8 cellular contexts compared by ENCODE assay signal in genomic region chr11:36672815-36673450, GRCh38.
A peak's percentile ranks its signal among the peaks of the same experiment; 100 is the strongest.
DNase-seq lines count a peak whose midpoint lies in the region; ATAC-seq, FAIRE-seq and TF ChIP-seq lines count a peak whose summit lies in the region.

No MANE protein-coding gene starts in this region.

- TF ChIP-seq CTCF in brain microvascular endothelial cell (IDR thresholded peaks at IDR 0.05; ENCODE audit: low read depth, low read length, missing control alignments) = peak; percentile 49
- peak; percentile 66 for TF ChIP-seq CTCF in HepG2 (CRISPR knock-in tag; IDR thresholded peaks at IDR 0.05)

- CTCF ChIA-PET in HepG2 (lab: Yijun Ruan, JAX; ENCODE audit: low intra/inter-chr PET ratio, low total read pairs) = interaction anchor here (2.3 kb wide), 1 partner anchor 108 kb away, joined by 26 read pairs; no protein-coding TSS in a partner anchor

- TF ChIP-seq POLR2A in GM12892 (IDR thresholded peaks at IDR 0.05; ENCODE audit: low read depth, low read length) (no peak), HepG2 (IDR thresholded peaks at IDR 0.05; ENCODE audit: insufficient read depth in 1 of 2, low read depth in 2 of 2, low read length in 2 of 2) (no peak)

- DNase-seq in Ammon's horn (ENCODE audit: low spot score) = peak; percentile 66
- DNase-seq in GM12892 (ENCODE audit: insufficient read length) = no peak
- peak; percentile 8 for DNase-seq in NCI-H2196 treated with DMSO at 0.1 percent for 48 hours (lab: John Stamatoyannopoulos, UW; ENCODE audit: unreplicated experiment)
- peak; percentile 63 for DNase-seq in brain microvascular endothelial cell
- DNase-seq in HepG2 (ENCODE audit: low spot score) = peak; percentile 55

- H3K4me3 ChIP-seq in brain microvascular endothelial cell (ENCODE audit: low read depth, low read length) = no peak overlapping the region
- no peak overlapping the region for H3K4me3 ChIP-seq in HepG2 (replicated peaks in 1 of 3; ENCODE audit: insufficient read depth in 1 of 3, low read depth in 2 of 3, low read length in 3 of 3)

- no peak overlapping the region for H3K4me2 ChIP-seq in HepG2 (ENCODE audit: low read depth, low read length)

- no peaks in the 10 kb centered on the region for H3K79me2 ChIP-seq in HepG2 (ENCODE audit: insufficient read depth, low read length)

- H4K20me1 ChIP-seq in HepG2 (ENCODE audit: insufficient read depth, low read length) = no peaks in the 10 kb centered on the region

- H2AFZ ChIP-seq in HepG2 (ENCODE audit: low read length) = no peak overlapping the region

- TF ChIP-seq EP300 in HepG2 (IDR thresholded peaks at IDR 0.05; ENCODE audit: low read depth in 2 of 2, low read length in 2 of 2) = no peak
- TF ChIP-seq EP300 in HepG2 (CRISPR knock-in tag; IDR thresholded peaks at IDR 0.05; ENCODE audit: borderline replicate concordance) = no peak

- no peak overlapping the region for H3K9ac ChIP-seq in HepG2 (ENCODE audit: insufficient read depth, low read depth, low read length)

- ATAC-seq in HepG2 (peak; percentile 53), HG03095 (IDR thresholded peaks at IDR 0.05; ENCODE audit: unreplicated experiment) (no peak), HG02798 (IDR thresholded peaks at IDR 0.05; ENCODE audit: poor library complexity, unreplicated experiment) (no peak), HG02981 (IDR thresholded peaks at IDR 0.05; ENCODE audit: unreplicated experiment) (no peak)

- no peaks in the 10 kb centered on the region for H3K9me3 ChIP-seq in HepG2 (ENCODE audit: low read length)

- intact Hi-C loops in HepG2 (cut with micrococcal nuclease; ENCODE audit: unreplicated experiment) = loop anchor here (1.0 kb wide), 1 partner anchor 109 kb away; no protein-coding TSS in a partner anchor

- no peaks in the 10 kb centered on the region for H3K27me3 ChIP-seq in brain microvascular endothelial cell (replicated peaks)
- no peaks in the 10 kb centered on the region for H3K27me3 ChIP-seq in HepG2 (ENCODE audit: control insufficient read depth in 1 of 2, insufficient read depth in 2 of 2, low read length in 2 of 2)

- no peaks in the 10 kb centered on the region for H3K4me1 ChIP-seq in HepG2 (ENCODE audit: insufficient read depth, low read length)

- no peaks in the 10 kb centered on the region for H3K36me3 ChIP-seq in brain microvascular endothelial cell (replicated peaks)
- H3K36me3 ChIP-seq in HepG2 (replicated peaks in 1 of 2; ENCODE audit: control insufficient read depth in 1 of 2, insufficient read depth in 2 of 2, low read length in 2 of 2) = no peaks in the 10 kb centered on the region

- TF ChIP-seq RAD21 in HepG2 (CRISPR knock-in tag; IDR thresholded peaks at IDR 0.05) = no peak

- BruUV-seq in HepG2 (replicated peaks; lab: Mats Ljungman, UMichigan) = no TSS peak

- 39% methylated on average over 5 of the region's 5 CpGs for WGBS in HepG2 (ENCODE audit: low lambda C conversion rate)

- POLR2A ChIA-PET in HepG2 (lab: Yijun Ruan, JAX) = no interaction called here

- in situ Hi-C loops in brain microvascular endothelial cell (cut with HindIII; ENCODE audit: low pct_ligation_motif_present, low sequenced_read_pairs) (no loop called here), HepG2 (cut with HindIII; ENCODE audit: extremely low pct_ligation_motif_present, low pct_unique_long_range_greater_than_20kb) (no loop called here)

- H3K27ac ChIP-seq in brain microvascular endothelial cell (no peak overlapping the region), HepG2 (ENCODE audit: extremely low read length, insufficient read depth, low read length) (no peak overlapping the region)

- FAIRE-seq in GM12892 (lab: Jason Lieb, UNC) (peak; percentile 98), HepG2 (lab: Jason Lieb, UNC) (peak; percentile 81)

TF ChIP-seq in HepG2, 621 proteins besides CTCF, POLR2A, EP300 and RAD21:
- TF ChIP-seq POGZ (CRISPR knock-in tag; IDR thresholded peaks at IDR 0.05) = no peak
- peak; percentile 37 for TF ChIP-seq STAG1 (CRISPR knock-in tag; IDR thresholded peaks at IDR 0.05)
- TF ChIP-seq ARID3A (IDR thresholded peaks at IDR 0.05; ENCODE audit: low read depth, low read length) = peak; percentile 57; the same call in 1 of the 2 replicates
- no peak for TF ChIP-seq ZNF7 (CRISPR knock-in tag; IDR thresholded peaks at IDR 0.05)
- no peak for TF ChIP-seq CENPBD1 (CRISPR knock-in tag; IDR thresholded peaks at IDR 0.05; ENCODE audit: borderline replicate concordance, low read depth)
- no peak for TF ChIP-seq ZFY (CRISPR knock-in tag; IDR thresholded peaks at IDR 0.05)
- TF ChIP-seq RCOR2 (CRISPR knock-in tag; IDR thresholded peaks at IDR 0.05) = no peak
- TF ChIP-seq, protein P1, sequence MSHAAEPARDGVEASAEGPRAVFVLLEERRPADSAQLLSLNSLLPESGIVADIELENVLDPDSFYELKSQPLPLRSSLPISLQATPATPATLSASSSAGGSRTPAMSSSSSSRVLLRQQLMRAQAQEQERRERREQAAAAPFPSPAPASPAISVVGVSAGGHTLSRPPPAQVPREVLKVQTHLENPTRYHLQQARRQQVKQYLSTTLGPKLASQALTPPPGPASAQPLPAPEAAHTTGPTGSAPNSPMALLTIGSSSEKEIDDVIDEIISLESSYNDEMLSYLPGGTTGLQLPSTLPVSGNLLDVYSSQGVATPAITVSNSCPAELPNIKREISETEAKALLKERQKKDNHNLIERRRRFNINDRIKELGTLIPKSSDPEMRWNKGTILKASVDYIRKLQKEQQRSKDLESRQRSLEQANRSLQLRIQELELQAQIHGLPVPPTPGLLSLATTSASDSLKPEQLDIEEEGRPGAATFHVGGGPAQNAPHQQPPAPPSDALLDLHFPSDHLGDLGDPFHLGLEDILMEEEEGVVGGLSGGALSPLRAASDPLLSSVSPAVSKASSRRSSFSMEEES (CRISPR knock-in tag; IDR thresholded peaks at IDR 0.05) = no peak
- TF ChIP-seq SMC3 (IDR thresholded peaks at IDR 0.05; ENCODE audit: low read length) = peak; percentile 13; the same call in 1 of the 2 replicates
- no peak for TF ChIP-seq CBX2 (IDR thresholded peaks at IDR 0.05; ENCODE audit: low read depth, low read length)
- TF ChIP-seq CBX2 (CRISPR knock-in tag; IDR thresholded peaks at IDR 0.05; ENCODE audit: low read depth) = no peak
